In the genomic region with DNA sequence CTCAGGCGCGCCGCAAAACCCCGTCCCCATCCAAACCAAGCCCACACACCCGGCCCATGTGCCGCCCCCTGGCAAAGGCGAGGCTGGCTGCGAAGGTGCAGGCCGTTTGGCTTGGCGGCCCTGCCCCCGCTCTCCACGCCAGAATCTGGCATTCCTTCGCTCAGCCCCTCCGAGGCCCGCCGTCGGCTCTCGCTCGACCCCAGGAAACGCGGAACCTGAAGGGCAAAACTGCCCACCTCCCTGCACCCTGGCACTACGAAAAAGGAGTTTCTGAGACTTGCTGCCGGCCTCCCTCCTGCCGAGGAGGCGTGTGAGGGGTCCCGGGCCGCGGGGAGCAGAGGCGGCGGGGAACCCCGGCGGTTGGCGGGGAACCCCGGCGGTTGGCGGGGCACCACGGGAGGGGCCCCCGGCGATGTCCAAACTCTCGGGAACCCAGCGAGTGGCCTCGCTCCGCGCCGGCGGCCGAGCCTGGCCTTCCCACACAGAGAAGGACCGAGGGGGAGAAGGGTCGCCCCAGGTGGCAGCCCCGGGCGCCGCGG, we compare ENCODE assay signal across 8 cellular contexts. TPM values are rescaled to one million over a fixed set of nuclear protein-coding genes. Genes with fewer than 3 reads are reported as not detected.
A peak's percentile ranks its signal among the peaks of the same experiment; 100 is the strongest.
DNase-seq lines count a peak whose midpoint lies in the region; ATAC-seq, FAIRE-seq and TF ChIP-seq lines count a peak whose summit lies in the region.
"Not testable (repeated sequence)": the region's sequence is repeated elsewhere in the genome, so short reads cannot be mapped to it uniquely, and the experiment has no call there.

No MANE protein-coding gene starts in this region.

- H3K4me1 ChIP-seq in CD8-positive, alpha-beta T cell (ENCODE audit: insufficient read depth, low read length); NT2/D1 (ENCODE audit: insufficient read depth, insufficient read length); adipocyte (ENCODE audit: control insufficient read depth, insufficient read depth, low read length); esophagus muscularis mucosa; HepG2 (ENCODE audit: insufficient read depth, low read length): not testable (repeated sequence)

- not testable (repeated sequence) for TF ChIP-seq EP300 in esophagus muscularis mucosa (IDR thresholded peaks at IDR 0.05); HepG2 (IDR thresholded peaks at IDR 0.05; ENCODE audit: low read depth in 2 of 2, low read length in 2 of 2); HepG2 (CRISPR knock-in tag; IDR thresholded peaks at IDR 0.05; ENCODE audit: borderline replicate concordance)

- not testable (repeated sequence) for H3K4me1 Mint-ChIP-seq in CD8-positive, alpha-beta T cell (ENCODE audit: low read depth); stimulated activated naive CD8-positive, alpha-beta T cell treated with anti-CD3 and anti-CD28 coated beads, Interleukin-15, amount 100 ng/mL, for 72 hours

- H3K27me3 ChIP-seq in CD8-positive, alpha-beta T cell (ENCODE audit: insufficient read depth, low read length); NT2/D1 (ENCODE audit: insufficient read depth, insufficient read length); adipocyte (replicated peaks; ENCODE audit: control insufficient read depth, insufficient read depth, low read length); esophagus muscularis mucosa; HepG2 (ENCODE audit: control insufficient read depth in 1 of 2, insufficient read depth in 2 of 2, low read length in 2 of 2): not testable (repeated sequence)

- WGBS in esophagus muscularis mucosa, result no CpG with 5 or more reads among the region's 53 CpGs
- no CpG with 5 or more reads among the region's 53 CpGs for WGBS in HepG2 (ENCODE audit: low lambda C conversion rate)

- H3K36me3 ChIP-seq in CD8-positive, alpha-beta T cell (ENCODE audit: insufficient read depth, low read length); NT2/D1 (ENCODE audit: insufficient read depth, insufficient read length, low read length); adipocyte (ENCODE audit: control insufficient read depth, insufficient read depth, low read length, severe bottlenecking); esophagus muscularis mucosa; HepG2 (replicated peaks in 1 of 2; ENCODE audit: control insufficient read depth in 1 of 2, insufficient read depth in 2 of 2, low read length in 2 of 2): not testable (repeated sequence)

- intact Hi-C loops in CD8-positive, alpha-beta T cell (cut with DNase I, micrococcal nuclease); esophagus muscularis mucosa (cut with DNase I); HepG2 (cut with micrococcal nuclease; ENCODE audit: unreplicated experiment); posterior cingulate gyrus (cut with DNase I): not testable (repeated sequence)

- FAIRE-seq in HepG2 (lab: Jason Lieb, UNC), result not testable (repeated sequence)

- CTCF ChIA-PET in CD8-positive, alpha-beta T cell (lab: Charles Lee); HepG2 (lab: Yijun Ruan, JAX; ENCODE audit: low intra/inter-chr PET ratio, low total read pairs): not testable (repeated sequence)

- TF ChIP-seq RAD21 in HepG2 (CRISPR knock-in tag; IDR thresholded peaks at IDR 0.05), result not testable (repeated sequence)

- H3K4me2 ChIP-seq in HepG2 (ENCODE audit: low read depth, low read length), result peak overlapping the region; percentile 27; the same call in 1 of the 2 replicates

- peak overlapping the region; percentile 78 for H3K4me3 Mint-ChIP-seq in CD8-positive, alpha-beta T cell
- peak overlapping the region; percentile 80 to 82 for H3K4me3 Mint-ChIP-seq in stimulated activated naive CD8-positive, alpha-beta T cell treated with anti-CD3 and anti-CD28 coated beads, Interleukin-15, amount 100 ng/mL, for 72 hours

- H3K27ac Mint-ChIP-seq in CD8-positive, alpha-beta T cell, result peak overlapping the region; percentile 62
- H3K27ac Mint-ChIP-seq in stimulated activated naive CD8-positive, alpha-beta T cell treated with anti-CD3 and anti-CD28 coated beads, Interleukin-15, amount 100 ng/mL, for 72 hours, result not testable (repeated sequence)

- POLR2A ChIA-PET in CD8-positive, alpha-beta T cell (lab: Charles Lee); HepG2 (lab: Yijun Ruan, JAX): not testable (repeated sequence)

- not testable (repeated sequence) for H4K20me1 ChIP-seq in HepG2 (ENCODE audit: insufficient read depth, low read length)

- H3K9ac ChIP-seq in NT2/D1 (ENCODE audit: insufficient read length, low read depth); HepG2 (ENCODE audit: insufficient read depth, low read depth, low read length): not testable (repeated sequence)
- peak overlapping the region; percentile 72 for H3K9ac ChIP-seq in adipocyte (ENCODE audit: low read length)

- not testable (repeated sequence) for H3K4me3 ChIP-seq in CD8-positive, alpha-beta T cell (ENCODE audit: low read depth, low read length)
- H3K4me3 ChIP-seq in NT2/D1 (ENCODE audit: insufficient read length, low read depth), result peak overlapping the region; percentile 49
- peak overlapping the region; percentile 64 for H3K4me3 ChIP-seq in adipocyte (ENCODE audit: low read length)
- H3K4me3 ChIP-seq in esophagus muscularis mucosa, result peak overlapping the region; percentile 57 to 63 (median 62)
- peak overlapping the region; percentile 30 to 68 (median 55); a peak in 4 of 6 replicates for H3K4me3 ChIP-seq in HepG2 (replicated peaks in 1 of 3; ENCODE audit: insufficient read depth in 1 of 3, low read depth in 2 of 3, low read length in 3 of 3)

- not testable (repeated sequence) for H3K36me3 Mint-ChIP-seq in CD8-positive, alpha-beta T cell

- not testable (repeated sequence) for H3K27ac ChIP-seq in CD8-positive, alpha-beta T cell (ENCODE audit: low read depth, low read length); HepG2 (ENCODE audit: extremely low read length, insufficient read depth, low read length)
- peak overlapping the region; percentile 76 to 88 (median 84) for H3K27ac ChIP-seq in esophagus muscularis mucosa (replicated peaks in 1 of 4)

- TF ChIP-seq CTCF in CD8-positive, alpha-beta T cell (IDR thresholded peaks at IDR 0.05); esophagus muscularis mucosa (IDR thresholded peaks at IDR 0.05); HepG2 (CRISPR knock-in tag; IDR thresholded peaks at IDR 0.05): not testable (repeated sequence)

- BruUV-seq in HepG2 (replicated peaks; lab: Mats Ljungman, UMichigan), result TSS peak; percentile 56

- peak in 6 of 7 experiments; percentile 0 to 55 (median 12) for DNase-seq in CD8-positive, alpha-beta T cell
- DNase-seq in NT2/D1 (ENCODE audit: low read depth, low spot score); adipocyte (ENCODE audit: low read depth); esophagus muscularis mucosa (ENCODE audit: extremely low spot score); HepG2 (ENCODE audit: low spot score): not testable (repeated sequence)
- DNase-seq in activated CD4-positive, alpha-beta T cell treated with anti-CD3 and anti-CD28 coated beads, Interleukin-2, amount 50 U/mL, for 4 hours, result peak; percentile 0
- peak in 9 of 10 donors; percentile 0 to 66 (median 8) for DNase-seq in posterior cingulate gyrus
- peak; percentile 29 to 44 for DNase-seq in stimulated activated naive CD8-positive, alpha-beta T cell treated with anti-CD3 and anti-CD28 coated beads, Interleukin-15, amount 100 ng/mL, for 72 hours

- in situ Hi-C loops in HepG2 (cut with HindIII; ENCODE audit: extremely low pct_ligation_motif_present, low pct_unique_long_range_greater_than_20kb), result not testable (repeated sequence)

- TF ChIP-seq POLR2A in esophagus muscularis mucosa (IDR thresholded peaks at IDR 0.05; ENCODE audit: low read depth); HepG2 (IDR thresholded peaks at IDR 0.05; ENCODE audit: insufficient read depth in 1 of 2, low read depth in 2 of 2, low read length in 2 of 2): not testable (repeated sequence)

- not testable (repeated sequence) for H3K9me3 Mint-ChIP-seq in CD8-positive, alpha-beta T cell; stimulated activated naive CD8-positive, alpha-beta T cell treated with anti-CD3 and anti-CD28 coated beads, Interleukin-15, amount 100 ng/mL, for 72 hours

- H3K9me3 ChIP-seq in CD8-positive, alpha-beta T cell (ENCODE audit: low read length); NT2/D1 (ENCODE audit: insufficient read depth, low read length); adipocyte (ENCODE audit: control insufficient read depth, low read length); esophagus muscularis mucosa; HepG2 (ENCODE audit: low read length): not testable (repeated sequence)

- not testable (repeated sequence) for H2AFZ ChIP-seq in HepG2 (ENCODE audit: low read length)

- H3K79me2 ChIP-seq in HepG2 (ENCODE audit: insufficient read depth, low read length), result not testable (repeated sequence)

- not testable (repeated sequence) for H3K27me3 Mint-ChIP-seq in CD8-positive, alpha-beta T cell (ENCODE audit: low read depth); stimulated activated naive CD8-positive, alpha-beta T cell treated with anti-CD3 and anti-CD28 coated beads, Interleukin-15, amount 100 ng/mL, for 72 hours

- ATAC-seq in CD8-positive, alpha-beta T cell, result peak; percentile 58
- ATAC-seq in HepG2, result not testable (repeated sequence)
- ATAC-seq in stimulated activated naive CD8-positive, alpha-beta T cell treated with anti-CD3 and anti-CD28 coated beads, Interleukin-15, amount 100 ng/mL, for 72 hours, result peak; percentile 80

RNA-seq across cellular contexts. Expression of a gene that starts 0.6 kb away (rescaled TPM):
- total RNA-seq in CD8-positive, alpha-beta T cell, result 10 to 100 TPM; 18.3 to 21.6 TPM
- 10 to 100 TPM; 24.5 to 47.4 (median 40.2) TPM for total RNA-seq in esophagus muscularis mucosa
- total RNA-seq in HepG2 (2016; rRNA removed; fragmentation: Illumina TruSeq; extraction: Trizol), result 4.4 and 6.9 TPM in 2 replicates
- 1.7 and 2.1 TPM in 2 replicates for total RNA-seq in HepG2 (2016; cell fraction: cytosol; rRNA removed; fragmentation: Illumina TruSeq; extraction: Trizol; ENCODE audit: low read depth)
- total RNA-seq in HepG2 (2016; cell fraction: insoluble cytoplasmic fraction; rRNA removed; fragmentation: Illumina TruSeq; extraction: Trizol), result 2.8 and 6.9 TPM in 2 replicates
- total RNA-seq in HepG2 (2016; cell fraction: membrane; rRNA removed; fragmentation: Illumina TruSeq; extraction: Trizol), result 2.8 and 3.2 TPM in 2 replicates
- total RNA-seq in HepG2 (2016; cell fraction: nucleus; rRNA removed; fragmentation: Illumina TruSeq; extraction: Trizol), result 18.9 and 20.1 TPM in 2 replicates
- polyA plus RNA-seq in HepG2 (2011; rRNA removed), result 4.7 and 6.4 TPM in 2 replicates
- polyA plus RNA-seq in HepG2 (2011; cell fraction: cytosol; rRNA removed), result 4.2 and 5.9 TPM in 2 replicates
- 8.6 and 9.5 TPM in 2 replicates for polyA plus RNA-seq in HepG2 (2011; cell fraction: nucleus; rRNA removed)
- polyA plus RNA-seq in HepG2 (2012), result 2.7 and 4.2 TPM in 2 replicates
- 1.0 and 1.4 TPM in 2 replicates for polyA plus RNA-seq in HepG2 (2016; cell fraction: cytosol; fragmentation: Illumina TruSeq; extraction: Trizol; ENCODE audit: low read depth)
- polyA plus RNA-seq in HepG2 (2016; cell fraction: insoluble cytoplasmic fraction; fragmentation: Illumina TruSeq; extraction: Trizol; ENCODE audit: low read depth), result 1.3 and 2.0 TPM in 2 replicates
- polyA plus RNA-seq in HepG2 (2016; cell fraction: membrane; fragmentation: Illumina TruSeq; extraction: Trizol; ENCODE audit: low read depth), result 1.3 and 2.1 TPM in 2 replicates
- polyA plus RNA-seq in HepG2 (2016; cell fraction: nucleus; fragmentation: Illumina TruSeq; extraction: Trizol; ENCODE audit: insufficient read depth, low read depth), result 2.9 and 3.7 TPM in 2 replicates
- polyA minus RNA-seq in HepG2 (2011; rRNA and poly(A)+ RNA removed; ENCODE audit: low replicate concordance), result 27.7 and 141 TPM in 2 replicates
- polyA minus RNA-seq in HepG2 (2011; cell fraction: cytosol; rRNA and poly(A)+ RNA removed), result 2.1 and 3.4 TPM in 2 replicates
- 36.8 and 45.0 TPM in 2 replicates for polyA minus RNA-seq in HepG2 (2011; cell fraction: nucleus; rRNA and poly(A)+ RNA removed)
